8 cellular contexts compared by ENCODE assay signal in the genomic region with DNA sequence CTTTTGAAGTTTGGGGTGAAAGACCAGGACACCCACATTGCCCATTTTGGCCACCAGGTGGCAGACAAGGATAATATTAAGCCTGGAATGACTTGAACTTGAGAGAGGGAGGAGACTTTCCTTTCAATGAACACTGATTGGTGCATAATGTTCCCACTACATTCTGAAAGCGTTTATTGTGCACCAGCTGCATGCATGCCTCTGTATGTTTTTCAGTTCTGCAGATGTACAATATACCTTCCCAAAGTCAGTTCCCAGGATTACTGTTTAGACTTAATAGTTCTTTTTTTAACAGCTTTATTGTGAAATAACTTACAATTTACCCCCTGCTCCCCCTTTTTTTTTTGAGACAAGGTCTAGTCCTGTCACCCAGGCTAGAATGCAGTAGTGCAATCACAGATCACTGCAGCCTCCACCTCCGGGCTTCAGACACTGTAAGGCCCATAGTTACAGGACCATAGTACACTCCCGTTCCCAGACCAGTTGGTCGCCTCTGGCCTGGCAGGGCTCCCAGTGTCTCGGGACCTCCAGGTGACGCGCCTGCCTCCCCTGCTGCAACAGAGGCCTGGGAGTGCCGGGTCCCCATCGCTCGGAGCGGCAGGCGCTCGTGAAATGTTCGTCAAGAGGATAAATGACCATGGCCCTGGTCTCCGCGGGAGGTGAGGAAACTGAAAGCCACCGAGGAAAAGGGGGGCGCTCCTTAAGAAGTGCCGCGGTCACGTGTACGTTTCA. TPM values are rescaled to one million over a fixed set of nuclear protein-coding genes. Genes with fewer than 3 reads are reported as not detected.
DNase-seq lines count a peak whose midpoint lies in the region; ATAC-seq, FAIRE-seq and TF ChIP-seq lines count a peak whose summit lies in the region.

No MANE protein-coding gene starts in this region.

- H3K9me2 ChIP-seq in MM.1S (replicated peaks; ENCODE audit: insufficient read depth, low read length) = no peaks in the 10 kb centered on the region
- no peaks in the 10 kb centered on the region for H3K9me2 ChIP-seq in SK-N-SH

- H3K4me1 ChIP-seq in MM.1S (ENCODE audit: low read length) (peaks cover 5% of the 10 kb centered on the region), SK-N-SH (ENCODE audit: control insufficient read depth in 1 of 2, insufficient read depth in 2 of 2, low read depth in 1 of 2, low read length in 1 of 2) (peaks cover 0 to 8% of the 10 kb centered on the region in 2 experiments; a peak in 1 of 4 replicates), parathyroid adenoma (peaks cover 14% of the 10 kb centered on the region), thymus (ENCODE audit: control insufficient read depth, insufficient read depth, low read length) (no peaks in the 10 kb centered on the region)

- H3F3A ChIP-seq in MM.1S (ENCODE audit: insufficient read depth, low read length) (no peaks in the 10 kb centered on the region), SK-N-SH (replicated peaks; ENCODE audit: insufficient read depth) (peaks cover 14% of the 10 kb centered on the region)

- no peaks in the 10 kb centered on the region for H4K20me1 ChIP-seq in MM.1S (ENCODE audit: insufficient read depth, low read length)
- H4K20me1 ChIP-seq in SK-N-SH (ENCODE audit: insufficient read depth) = no peaks in the 10 kb centered on the region

- no peak for FAIRE-seq in D721Med (lab: Jason Lieb, UNC)

- H3K27me3 Mint-ChIP-seq in activated naive CD4-positive, alpha-beta T cell treated with anti-CD3 and anti-CD28 coated beads, Interleukin-2, amount 50 U/mL, for 24 hours = peaks cover 22% of the 10 kb centered on the region

- no peaks in the 10 kb centered on the region for H3K36me3 ChIP-seq in MM.1S (replicated peaks; ENCODE audit: insufficient read depth, low read length)
- peaks cover 5 to 14% of the 10 kb centered on the region in 2 experiments for H3K36me3 ChIP-seq in SK-N-SH (replicated peaks in 1 of 2; ENCODE audit: control insufficient read depth in 1 of 2, insufficient read depth in 2 of 2, low read length in 1 of 2)
- no peaks in the 10 kb centered on the region for H3K36me3 ChIP-seq in parathyroid adenoma (ENCODE audit: control insufficient read depth, insufficient read depth, low read length)
- H3K36me3 ChIP-seq in thymus (ENCODE audit: control insufficient read depth, insufficient read depth) = peaks cover 14% of the 10 kb centered on the region

- TF ChIP-seq CTCF in D721Med (IDR thresholded peaks at IDR 0.05; ENCODE audit: insufficient read depth, missing control alignments) = peak; percentile 86
- peak; percentile 91 for TF ChIP-seq CTCF in MM.1S (IDR thresholded peaks at IDR 0.05; ENCODE audit: low read length)
- peak; percentile 91 for TF ChIP-seq CTCF in SK-N-SH (IDR thresholded peaks at IDR 0.05)
- peak; percentile 97 for TF ChIP-seq CTCF in parathyroid adenoma (IDR thresholded peaks at IDR 0.05)

- peak overlapping the region; percentile 87 for H3K4me3 Mint-ChIP-seq in activated naive CD4-positive, alpha-beta T cell treated with anti-CD3 and anti-CD28 coated beads, Interleukin-2, amount 50 U/mL, for 24 hours

- peak; percentile 72 for ATAC-seq in GM21619 (IDR thresholded peaks at IDR 0.05; ENCODE audit: unreplicated experiment)

- no peak overlapping the region for H3K27ac Mint-ChIP-seq in activated naive CD4-positive, alpha-beta T cell treated with anti-CD3 and anti-CD28 coated beads, Interleukin-2, amount 50 U/mL, for 24 hours

- peak; percentile 51 for DNase-seq in D721Med (ENCODE audit: insufficient read length, low spot score)
- DNase-seq in MM.1S = peak; percentile 85
- peak; percentile 88 for DNase-seq in SK-N-SH
- DNase-seq in glomerular visceral epithelial cell (ENCODE audit: extremely low spot score) = peak; percentile 80

- H3K9me3 ChIP-seq in MM.1S (replicated peaks; ENCODE audit: insufficient read depth, low read length) (no peaks in the 10 kb centered on the region), SK-N-SH (no peaks in the 10 kb centered on the region; the same call in 1 of the 2 replicates), parathyroid adenoma (ENCODE audit: control insufficient read depth, low read length) (no peaks in the 10 kb centered on the region), thymus (ENCODE audit: control insufficient read depth) (no peaks in the 10 kb centered on the region)

- WGBS in SK-N-SH (ENCODE audit: low lambda C conversion rate) = 3% methylated on average over 20 of the region's 22 CpGs
- 2% methylated on average over 22 of the region's 22 CpGs for WGBS in thymus

- no peaks in the 10 kb centered on the region for H3K79me2 ChIP-seq in MM.1S (ENCODE audit: low read length)
- no peaks in the 10 kb centered on the region for H3K79me2 ChIP-seq in SK-N-SH (ENCODE audit: insufficient read depth)
- no peaks in the 10 kb centered on the region for H3K79me2 ChIP-seq in parathyroid adenoma

- CTCF ChIA-PET in SK-N-SH (lab: Yijun Ruan, JAX) = interaction anchor here (0.6 to 3.6 kb wide), 23 partner anchors 12 to 273 kb away, joined by 3 to 22 read pairs (median 3); a partner anchor contains a TSS

- H3K9ac ChIP-seq in MM.1S (ENCODE audit: low read length) (no peak overlapping the region; the same call in 1 of the 2 replicates), SK-N-SH (no peak overlapping the region), parathyroid adenoma (no peak overlapping the region)

- no peak overlapping the region for H3K27ac ChIP-seq in MM.1S (ENCODE audit: low read length)
- no peak overlapping the region for H3K27ac ChIP-seq in SK-N-SH (ENCODE audit: low read depth in 2 of 2, low read length in 1 of 2)
- no peak overlapping the region for H3K27ac ChIP-seq in parathyroid adenoma
- H3K27ac ChIP-seq in thymus (ENCODE audit: low read depth) = no peak overlapping the region

- POLR2A ChIA-PET in SK-N-SH (lab: Yijun Ruan, JAX) = no interaction called here

- H3K9me3 Mint-ChIP-seq in activated naive CD4-positive, alpha-beta T cell treated with anti-CD3 and anti-CD28 coated beads, Interleukin-2, amount 50 U/mL, for 24 hours = no peaks in the 10 kb centered on the region

- no peaks in the 10 kb centered on the region; the same call in 1 of the 2 replicates for H3K27me3 ChIP-seq in MM.1S (replicated peaks; ENCODE audit: insufficient read depth, low read length)
- H3K27me3 ChIP-seq in SK-N-SH (ENCODE audit: insufficient read depth) = no peaks in the 10 kb centered on the region
- H3K27me3 ChIP-seq in parathyroid adenoma (ENCODE audit: control insufficient read depth, insufficient read depth, low read length) = no peaks in the 10 kb centered on the region
- peaks cover 36% of the 10 kb centered on the region for H3K27me3 ChIP-seq in thymus (ENCODE audit: control insufficient read depth, insufficient read depth)

- H3K4me3 ChIP-seq in MM.1S (ENCODE audit: low read length) (peak overlapping the region; percentile 65), SK-N-SH (ENCODE audit: low read depth in 2 of 2, low read length in 1 of 2) (peak overlapping the region; percentile 45 to 57), parathyroid adenoma (ENCODE audit: low read depth, low read length) (peak overlapping the region; percentile 48), thymus (ENCODE audit: low read length) (peak overlapping the region; percentile 37)

- H3K4me2 ChIP-seq in MM.1S (ENCODE audit: low read depth, low read length) = peak overlapping the region; percentile 94
- H3K4me2 ChIP-seq in SK-N-SH = peak overlapping the region; percentile 79
- H3K4me2 ChIP-seq in parathyroid adenoma (ENCODE audit: low read length) = peak overlapping the region; percentile 71

- no peak for TF ChIP-seq EP300 in SK-N-SH (IDR thresholded peaks at IDR 0.05; ENCODE audit: borderline replicate concordance in 1 of 2, low read depth in 1 of 2, low read length in 1 of 2)

- peaks cover 4% of the 10 kb centered on the region for H3K36me3 Mint-ChIP-seq in activated naive CD4-positive, alpha-beta T cell treated with anti-CD3 and anti-CD28 coated beads, Interleukin-2, amount 50 U/mL, for 24 hours

- TF ChIP-seq RAD21 in SK-N-SH (IDR thresholded peaks at IDR 0.05; ENCODE audit: low read length) = peak; percentile 80

- peak overlapping the region; percentile 86 for H2AFZ ChIP-seq in MM.1S (ENCODE audit: low read length)
- H2AFZ ChIP-seq in SK-N-SH (ENCODE audit: low read depth) = peak overlapping the region; percentile 84
- H2AFZ ChIP-seq in parathyroid adenoma = peak overlapping the region; percentile 96

- H3K4me1 Mint-ChIP-seq in activated naive CD4-positive, alpha-beta T cell treated with anti-CD3 and anti-CD28 coated beads, Interleukin-2, amount 50 U/mL, for 24 hours = peaks cover 18% of the 10 kb centered on the region

TF ChIP-seq in SK-N-SH, 30 proteins besides CTCF, POLR2A, EP300 and RAD21:
- TF ChIP-seq RCOR1 (IDR thresholded peaks at IDR 0.05; ENCODE audit: low read length) (0 out of 2 replicates have a peak, but pooled peaks have one; percentile 47), RFX5 (IDR thresholded peaks at IDR 0.05; ENCODE audit: low read length) (no peak), SMC3 (IDR thresholded peaks at IDR 0.05; ENCODE audit: low read depth, low read length) (peak; percentile 58), YY1 (IDR thresholded peaks at IDR 0.05; ENCODE audit: low read depth) (no peak)

RNA-seq across cellular contexts. Expression of a gene that starts 12.2 kb away (rescaled TPM):
- 33.1 and 37.8 TPM in 2 replicates for polyA plus RNA-seq in SK-N-SH (2012; rRNA removed)
- polyA plus RNA-seq in SK-N-SH (2012; cell fraction: cytosol; rRNA removed) = 17.4 and 23.3 TPM in 2 replicates
- polyA plus RNA-seq in SK-N-SH (2012; cell fraction: nucleus; rRNA removed) = 49.6 and 54.5 TPM in 2 replicates
- polyA plus RNA-seq in thymus = 16.7 TPM

RNA-seq across cellular contexts. Expression of a gene that starts 13.3 kb away (rescaled TPM):
- polyA plus RNA-seq in SK-N-SH (2012; rRNA removed) (577 and 665 TPM in 2 replicates), thymus (141 TPM)
- polyA plus RNA-seq in SK-N-SH (2012; cell fraction: cytosol; rRNA removed) = 393 and 468 TPM in 2 replicates
- 306 and 310 TPM in 2 replicates for polyA plus RNA-seq in SK-N-SH (2012; cell fraction: nucleus; rRNA removed)

RNA-seq across cellular contexts. Expression of a gene that starts 13.6 kb away (rescaled TPM):
- 1.4 and 1.8 TPM in 2 replicates for polyA plus RNA-seq in SK-N-SH (2012; rRNA removed)
- 0.32 and 0.37 TPM in 2 replicates for polyA plus RNA-seq in SK-N-SH (2012; cell fraction: cytosol; rRNA removed)
- polyA plus RNA-seq in SK-N-SH (2012; cell fraction: nucleus; rRNA removed) = 12.0 and 13.8 TPM in 2 replicates
- polyA plus RNA-seq in thymus = 0.32 TPM

RNA-seq across cellular contexts. Expression of a gene that starts 22.1 kb away (rescaled TPM):
- 9.3 and 11.7 TPM in 2 replicates for polyA plus RNA-seq in SK-N-SH (2012; rRNA removed)
- 3.5 and 5.2 TPM in 2 replicates for polyA plus RNA-seq in SK-N-SH (2012; cell fraction: cytosol; rRNA removed)
- 16.5 and 22.1 TPM in 2 replicates for polyA plus RNA-seq in SK-N-SH (2012; cell fraction: nucleus; rRNA removed)
- 13.3 TPM for polyA plus RNA-seq in thymus

RNA-seq across cellular contexts. Expression of a gene that starts 28.8 kb away (rescaled TPM):
- polyA plus RNA-seq in SK-N-SH (2012; rRNA removed) = not detected in 2 replicates
- not detected in 2 replicates for polyA plus RNA-seq in SK-N-SH (2012; cell fraction: cytosol; rRNA removed)
- 0.02 TPM in 1 of 2 replicates, not detected in the other for polyA plus RNA-seq in SK-N-SH (2012; cell fraction: nucleus; rRNA removed)
- 0.78 TPM for polyA plus RNA-seq in thymus
